Comparison of ENCODE assay signal across 2 cellular contexts in the genomic region with DNA sequence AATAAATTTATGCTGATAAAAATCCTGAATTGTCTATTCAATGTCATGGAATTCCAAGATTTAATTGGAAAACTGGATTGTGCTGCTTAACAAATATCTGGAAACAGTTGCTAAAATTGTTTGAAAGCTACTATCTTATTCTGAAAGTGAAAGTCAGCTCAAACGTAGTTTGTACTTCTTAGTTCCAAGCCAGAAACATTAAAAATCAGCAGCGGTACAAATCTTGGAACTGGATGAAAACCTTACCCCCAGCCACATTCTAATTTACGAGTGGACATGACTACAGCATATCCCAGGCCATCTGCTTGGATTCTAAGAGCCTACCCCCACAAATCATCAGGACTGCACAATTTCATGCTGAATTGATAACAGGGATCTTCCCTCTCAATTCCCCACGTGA.
TF ChIP-seq lines count a peak whose summit lies in the region.

No MANE protein-coding gene starts in this region.

TF ChIP-seq in IMR-90, 13 proteins besides CTCF, POLR2A, EP300 and RAD21:
- TF ChIP-seq BHLHE40 (IDR thresholded peaks at IDR 0.05; ENCODE audit: low read depth, low read length) (no peak), CEBPB (IDR thresholded peaks at IDR 0.05; ENCODE audit: low read depth, low read length) (no peak), RCOR1 (IDR thresholded peaks at IDR 0.05; ENCODE audit: insufficient replicate concordance, low read length) (no peak), CHD1 (IDR thresholded peaks at IDR 0.05; ENCODE audit: low read depth, low read length) (no peak), NFE2L2 (IDR thresholded peaks at IDR 0.05; ENCODE audit: low read depth, low read length) (no peak), MAZ (IDR thresholded peaks at IDR 0.05; ENCODE audit: borderline replicate concordance, low read depth, low read length) (no peak), RFX5 (IDR thresholded peaks at IDR 0.05; ENCODE audit: low read depth, low read length) (no peak), FOS (IDR thresholded peaks at IDR 0.05; ENCODE audit: low read depth, low read length) (no peak), MXI1 (IDR thresholded peaks at IDR 0.05; ENCODE audit: borderline replicate concordance, low read depth, low read length) (no peak), SMC3 (IDR thresholded peaks at IDR 0.05; ENCODE audit: low read depth, low read length) (no peak), MAFK (IDR thresholded peaks at IDR 0.05; ENCODE audit: low read depth, low read length) (no peak)
- TF ChIP-seq, protein P1, sequence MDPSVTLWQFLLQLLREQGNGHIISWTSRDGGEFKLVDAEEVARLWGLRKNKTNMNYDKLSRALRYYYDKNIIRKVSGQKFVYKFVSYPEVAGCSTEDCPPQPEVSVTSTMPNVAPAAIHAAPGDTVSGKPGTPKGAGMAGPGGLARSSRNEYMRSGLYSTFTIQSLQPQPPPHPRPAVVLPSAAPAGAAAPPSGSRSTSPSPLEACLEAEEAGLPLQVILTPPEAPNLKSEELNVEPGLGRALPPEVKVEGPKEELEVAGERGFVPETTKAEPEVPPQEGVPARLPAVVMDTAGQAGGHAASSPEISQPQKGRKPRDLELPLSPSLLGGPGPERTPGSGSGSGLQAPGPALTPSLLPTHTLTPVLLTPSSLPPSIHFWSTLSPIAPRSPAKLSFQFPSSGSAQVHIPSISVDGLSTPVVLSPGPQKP (IDR thresholded peaks at IDR 0.05; ENCODE audit: borderline replicate concordance, low read depth, low read length) = no peak
- TF ChIP-seq, protein P2, sequence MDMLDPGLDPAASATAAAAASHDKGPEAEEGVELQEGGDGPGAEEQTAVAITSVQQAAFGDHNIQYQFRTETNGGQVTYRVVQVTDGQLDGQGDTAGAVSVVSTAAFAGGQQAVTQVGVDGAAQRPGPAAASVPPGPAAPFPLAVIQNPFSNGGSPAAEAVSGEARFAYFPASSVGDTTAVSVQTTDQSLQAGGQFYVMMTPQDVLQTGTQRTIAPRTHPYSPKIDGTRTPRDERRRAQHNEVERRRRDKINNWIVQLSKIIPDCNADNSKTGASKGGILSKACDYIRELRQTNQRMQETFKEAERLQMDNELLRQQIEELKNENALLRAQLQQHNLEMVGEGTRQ (IDR thresholded peaks at IDR 0.05; ENCODE audit: low read depth, low read length) = no peak

TF ChIP-seq in WTC11, 78 proteins besides CTCF, POLR2A, EP300 and RAD21:
- TF ChIP-seq RELA (CRISPR knock-in tag; IDR thresholded peaks at IDR 0.05; ENCODE audit: borderline replicate concordance) = no peak
- TF ChIP-seq, protein P3, sequence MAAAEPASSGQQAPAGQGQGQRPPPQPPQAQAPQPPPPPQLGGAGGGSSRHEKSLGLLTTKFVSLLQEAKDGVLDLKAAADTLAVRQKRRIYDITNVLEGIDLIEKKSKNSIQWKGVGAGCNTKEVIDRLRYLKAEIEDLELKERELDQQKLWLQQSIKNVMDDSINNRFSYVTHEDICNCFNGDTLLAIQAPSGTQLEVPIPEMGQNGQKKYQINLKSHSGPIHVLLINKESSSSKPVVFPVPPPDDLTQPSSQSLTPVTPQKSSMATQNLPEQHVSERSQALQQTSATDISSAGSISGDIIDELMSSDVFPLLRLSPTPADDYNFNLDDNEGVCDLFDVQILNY (CRISPR knock-in tag; IDR thresholded peaks at IDR 0.05) = no peak
- TF ChIP-seq, protein P4, sequence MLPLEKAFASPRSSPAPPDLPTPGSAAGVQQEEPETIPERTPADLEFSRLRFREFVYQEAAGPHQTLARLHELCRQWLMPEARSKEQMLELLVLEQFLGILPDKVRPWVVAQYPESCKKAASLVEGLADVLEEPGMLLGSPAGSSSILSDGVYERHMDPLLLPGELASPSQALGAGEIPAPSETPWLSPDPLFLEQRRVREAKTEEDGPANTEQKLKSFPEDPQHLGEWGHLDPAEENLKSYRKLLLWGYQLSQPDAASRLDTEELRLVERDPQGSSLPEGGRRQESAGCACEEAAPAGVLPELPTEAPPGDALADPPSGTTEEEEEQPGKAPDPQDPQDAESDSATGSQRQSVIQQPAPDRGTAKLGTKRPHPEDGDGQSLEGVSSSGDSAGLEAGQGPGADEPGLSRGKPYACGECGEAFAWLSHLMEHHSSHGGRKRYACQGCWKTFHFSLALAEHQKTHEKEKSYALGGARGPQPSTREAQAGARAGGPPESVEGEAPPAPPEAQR (CRISPR knock-in tag; IDR thresholded peaks at IDR 0.05) = no peak
- no peak for TF ChIP-seq ETV6 (CRISPR knock-in tag; IDR thresholded peaks at IDR 0.05)
- TF ChIP-seq, protein P5, sequence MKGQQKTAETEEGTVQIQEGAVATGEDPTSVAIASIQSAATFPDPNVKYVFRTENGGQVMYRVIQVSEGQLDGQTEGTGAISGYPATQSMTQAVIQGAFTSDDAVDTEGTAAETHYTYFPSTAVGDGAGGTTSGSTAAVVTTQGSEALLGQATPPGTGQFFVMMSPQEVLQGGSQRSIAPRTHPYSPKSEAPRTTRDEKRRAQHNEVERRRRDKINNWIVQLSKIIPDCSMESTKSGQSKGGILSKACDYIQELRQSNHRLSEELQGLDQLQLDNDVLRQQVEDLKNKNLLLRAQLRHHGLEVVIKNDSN (CRISPR knock-in tag; IDR thresholded peaks at IDR 0.05) = no peak
- TF ChIP-seq SMAD4 (CRISPR knock-in tag; IDR thresholded peaks at IDR 0.05) = no peak
- no peak for TF ChIP-seq SMAD3 (CRISPR knock-in tag; IDR thresholded peaks at IDR 0.05; ENCODE audit: borderline replicate concordance)
- TF ChIP-seq, protein P6, sequence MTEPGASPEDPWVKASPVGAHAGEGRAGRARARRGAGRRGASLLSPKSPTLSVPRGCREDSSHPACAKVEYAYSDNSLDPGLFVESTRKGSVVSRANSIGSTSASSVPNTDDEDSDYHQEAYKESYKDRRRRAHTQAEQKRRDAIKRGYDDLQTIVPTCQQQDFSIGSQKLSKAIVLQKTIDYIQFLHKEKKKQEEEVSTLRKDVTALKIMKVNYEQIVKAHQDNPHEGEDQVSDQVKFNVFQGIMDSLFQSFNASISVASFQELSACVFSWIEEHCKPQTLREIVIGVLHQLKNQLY (CRISPR knock-in tag; IDR thresholded peaks at IDR 0.05) = no peak
- no peak for TF ChIP-seq ZBTB21 (CRISPR knock-in tag; IDR thresholded peaks at IDR 0.05; ENCODE audit: borderline replicate concordance)
- TF ChIP-seq, protein P7, sequence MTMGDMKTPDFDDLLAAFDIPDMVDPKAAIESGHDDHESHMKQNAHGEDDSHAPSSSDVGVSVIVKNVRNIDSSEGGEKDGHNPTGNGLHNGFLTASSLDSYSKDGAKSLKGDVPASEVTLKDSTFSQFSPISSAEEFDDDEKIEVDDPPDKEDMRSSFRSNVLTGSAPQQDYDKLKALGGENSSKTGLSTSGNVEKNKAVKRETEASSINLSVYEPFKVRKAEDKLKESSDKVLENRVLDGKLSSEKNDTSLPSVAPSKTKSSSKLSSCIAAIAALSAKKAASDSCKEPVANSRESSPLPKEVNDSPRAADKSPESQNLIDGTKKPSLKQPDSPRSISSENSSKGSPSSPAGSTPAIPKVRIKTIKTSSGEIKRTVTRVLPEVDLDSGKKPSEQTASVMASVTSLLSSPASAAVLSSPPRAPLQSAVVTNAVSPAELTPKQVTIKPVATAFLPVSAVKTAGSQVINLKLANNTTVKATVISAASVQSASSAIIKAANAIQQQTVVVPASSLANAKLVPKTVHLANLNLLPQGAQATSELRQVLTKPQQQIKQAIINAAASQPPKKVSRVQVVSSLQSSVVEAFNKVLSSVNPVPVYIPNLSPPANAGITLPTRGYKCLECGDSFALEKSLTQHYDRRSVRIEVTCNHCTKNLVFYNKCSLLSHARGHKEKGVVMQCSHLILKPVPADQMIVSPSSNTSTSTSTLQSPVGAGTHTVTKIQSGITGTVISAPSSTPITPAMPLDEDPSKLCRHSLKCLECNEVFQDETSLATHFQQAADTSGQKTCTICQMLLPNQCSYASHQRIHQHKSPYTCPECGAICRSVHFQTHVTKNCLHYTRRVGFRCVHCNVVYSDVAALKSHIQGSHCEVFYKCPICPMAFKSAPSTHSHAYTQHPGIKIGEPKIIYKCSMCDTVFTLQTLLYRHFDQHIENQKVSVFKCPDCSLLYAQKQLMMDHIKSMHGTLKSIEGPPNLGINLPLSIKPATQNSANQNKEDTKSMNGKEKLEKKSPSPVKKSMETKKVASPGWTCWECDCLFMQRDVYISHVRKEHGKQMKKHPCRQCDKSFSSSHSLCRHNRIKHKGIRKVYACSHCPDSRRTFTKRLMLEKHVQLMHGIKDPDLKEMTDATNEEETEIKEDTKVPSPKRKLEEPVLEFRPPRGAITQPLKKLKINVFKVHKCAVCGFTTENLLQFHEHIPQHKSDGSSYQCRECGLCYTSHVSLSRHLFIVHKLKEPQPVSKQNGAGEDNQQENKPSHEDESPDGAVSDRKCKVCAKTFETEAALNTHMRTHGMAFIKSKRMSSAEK (CRISPR knock-in tag; IDR thresholded peaks at IDR 0.05; ENCODE audit: borderline replicate concordance) = no peak
- TF ChIP-seq FOXP1 (CRISPR knock-in tag; IDR thresholded peaks at IDR 0.05; ENCODE audit: borderline replicate concordance) = no peak
- TF ChIP-seq, protein P8, sequence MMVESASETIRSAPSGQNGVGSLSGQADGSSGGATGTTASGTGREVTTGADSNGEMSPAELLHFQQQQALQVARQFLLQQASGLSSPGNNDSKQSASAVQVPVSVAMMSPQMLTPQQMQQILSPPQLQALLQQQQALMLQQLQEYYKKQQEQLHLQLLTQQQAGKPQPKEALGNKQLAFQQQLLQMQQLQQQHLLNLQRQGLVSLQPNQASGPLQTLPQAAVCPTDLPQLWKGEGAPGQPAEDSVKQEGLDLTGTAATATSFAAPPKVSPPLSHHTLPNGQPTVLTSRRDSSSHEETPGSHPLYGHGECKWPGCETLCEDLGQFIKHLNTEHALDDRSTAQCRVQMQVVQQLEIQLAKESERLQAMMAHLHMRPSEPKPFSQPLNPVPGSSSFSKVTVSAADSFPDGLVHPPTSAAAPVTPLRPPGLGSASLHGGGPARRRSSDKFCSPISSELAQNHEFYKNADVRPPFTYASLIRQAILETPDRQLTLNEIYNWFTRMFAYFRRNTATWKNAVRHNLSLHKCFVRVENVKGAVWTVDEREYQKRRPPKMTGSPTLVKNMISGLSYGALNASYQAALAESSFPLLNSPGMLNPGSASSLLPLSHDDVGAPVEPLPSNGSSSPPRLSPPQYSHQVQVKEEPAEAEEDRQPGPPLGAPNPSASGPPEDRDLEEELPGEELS (CRISPR knock-in tag; IDR thresholded peaks at IDR 0.05) = no peak
TF ChIP-seq in WTC11: peak in this region for 0.
